ENCODE assay signal across 1 cellular context in the genomic region with DNA sequence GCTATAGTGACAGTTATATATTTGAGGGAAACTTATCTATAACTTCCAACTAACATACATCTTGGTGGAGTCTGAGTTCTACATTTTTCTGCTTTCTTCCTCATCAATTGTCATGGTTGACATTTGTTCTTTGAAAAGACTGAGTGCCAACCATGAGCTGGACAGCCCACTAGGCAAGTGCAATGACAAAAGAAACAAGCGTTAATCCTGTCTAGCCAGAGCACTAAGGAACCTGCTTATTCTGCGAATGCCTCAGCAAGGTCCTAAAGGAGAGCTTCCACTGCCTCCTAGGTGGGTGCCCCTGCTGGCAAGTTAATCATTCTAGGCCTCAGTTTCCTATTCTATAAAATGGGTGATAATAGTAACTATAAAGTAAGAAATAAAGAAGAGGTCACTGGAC.
TF ChIP-seq lines count a peak whose summit lies in the region.

No MANE protein-coding gene starts in this region.

TF ChIP-seq in IMR-90, 13 proteins besides CTCF, POLR2A, EP300 and RAD21:
- TF ChIP-seq SMC3 (IDR thresholded peaks at IDR 0.05; ENCODE audit: low read depth, low read length): no peak
- TF ChIP-seq MAFK (IDR thresholded peaks at IDR 0.05; ENCODE audit: low read depth, low read length): no peak
- TF ChIP-seq CEBPB (IDR thresholded peaks at IDR 0.05; ENCODE audit: low read depth, low read length): no peak
- TF ChIP-seq FOS (IDR thresholded peaks at IDR 0.05; ENCODE audit: low read depth, low read length): no peak
- TF ChIP-seq RCOR1 (IDR thresholded peaks at IDR 0.05; ENCODE audit: insufficient replicate concordance, low read length): no peak
- no peak for TF ChIP-seq CHD1 (IDR thresholded peaks at IDR 0.05; ENCODE audit: low read depth, low read length)
